1 cellular context compared by ENCODE assay signal in genomic region chr17:77088455-77089117, GRCh38.
TF ChIP-seq lines count a peak whose summit lies in the region.

No MANE protein-coding gene starts in this region.

TF ChIP-seq in K562, 482 proteins besides CTCF, POLR2A, EP300 and RAD21 (continued from another document and continues in another):
- TF ChIP-seq ZNF764 (CRISPR knock-in tag; IDR thresholded peaks at IDR 0.05; ENCODE audit: low read depth) (no peak), MTA3 (IDR thresholded peaks at IDR 0.05; ENCODE audit: borderline replicate concordance) (0 out of 2 replicates have a peak, but pooled peaks have one; percentile 65), SNIP1 (IDR thresholded peaks at IDR 0.05; ENCODE audit: low read depth) (peak; percentile 91), PHB (CRISPR knock-in tag; IDR thresholded peaks at IDR 0.05) (no peak), ZBTB33 (CRISPR knock-in tag; IDR thresholded peaks at IDR 0.05) (peak; percentile 82), HMGN3 (IDR thresholded peaks at IDR 0.05; ENCODE audit: borderline replicate concordance, extremely low read depth, insufficient read length, low read depth, low read length) (peak; percentile 49), POLR2G (IDR thresholded peaks at IDR 0.05; ENCODE audit: low read depth, low read length) (peak; percentile 96), ZFX (CRISPR knock-in tag; IDR thresholded peaks at IDR 0.05) (peak; percentile 69), RFX1 (IDR thresholded peaks at IDR 0.05) (no peak), ZEB2 (IDR thresholded peaks at IDR 0.05) (no peak), SOX6 (IDR thresholded peaks at IDR 0.05) (peak; percentile 58; the same call in 1 of the 2 replicates), KAT7 (CRISPR knock-in tag; IDR thresholded peaks at IDR 0.05; ENCODE audit: borderline replicate concordance) (0 out of 2 replicates have a peak, but pooled peaks have one; percentile 40), CXXC5 (CRISPR knock-in tag; IDR thresholded peaks at IDR 0.05) (peak; percentile 35; the same call in 1 of the 2 replicates), NBN (IDR thresholded peaks at IDR 0.05; ENCODE audit: low read depth) (0 out of 2 replicates have a peak, but pooled peaks have one; percentile 35), HDAC1 (IDR thresholded peaks at IDR 0.05) (peak; percentile 10 to 96; a peak in 2 of 4 replicates), GTF2B (IDR thresholded peaks at IDR 0.05; ENCODE audit: extremely low read depth, insufficient read length) (no peak), MEIS2 (IDR thresholded peaks at IDR 0.05; ENCODE audit: partially characterized antibody) (peak; percentile 28), NR2C2 (CRISPR knock-in tag; IDR thresholded peaks at IDR 0.05) (peak; percentile 68; the same call in 1 of the 2 replicates), NR2C2 (tag; IDR thresholded peaks at IDR 0.05) (peak; percentile 80), ZMIZ1 (IDR thresholded peaks at IDR 0.05; ENCODE audit: low read depth in 2 of 2, low read length in 2 of 2) (no peak), NFATC3 (IDR thresholded peaks at IDR 0.05) (0 out of 2 replicates have a peak, but pooled peaks have one; percentile 19), RBM34 (IDR thresholded peaks at IDR 0.05; ENCODE audit: borderline replicate concordance, insufficient read depth, low read length) (no peak), ZNF444 (CRISPR knock-in tag; IDR thresholded peaks at IDR 0.05) (no peak), TBL1XR1 (IDR thresholded peaks at IDR 0.05; ENCODE audit: low read length in 2 of 2) (peak in 1 of 2 experiments; percentile 64; a peak in 2 of 4 replicates), HNRNPL (IDR thresholded peaks at IDR 0.05; ENCODE audit: low read depth, low read length) (no peak), POLR2B (IDR thresholded peaks at IDR 0.05; ENCODE audit: low read depth, partially characterized antibody) (peak; percentile 65), RERE (CRISPR knock-in tag; IDR thresholded peaks at IDR 0.05; ENCODE audit: borderline replicate concordance) (no peak), MGA (IDR thresholded peaks at IDR 0.05) (peak; percentile 91), DACH1 (IDR thresholded peaks at IDR 0.05; ENCODE audit: partially characterized antibody) (no peak), BHLHE40 (IDR thresholded peaks at IDR 0.05; ENCODE audit: low read length) (peak; percentile 95), NR4A1 (CRISPR knock-in tag; IDR thresholded peaks at IDR 0.05) (no peak), NR4A1 (tag; IDR thresholded peaks at IDR 0.05) (no peak), ZBTB2 (IDR thresholded peaks at IDR 0.05) (0 out of 2 replicates have a peak, but pooled peaks have one; percentile 23), ZNF165 (CRISPR knock-in tag; IDR thresholded peaks at IDR 0.05; ENCODE audit: borderline replicate concordance) (no peak)
